Comparison of ENCODE assay signal across 16 cellular contexts in the genomic region with DNA sequence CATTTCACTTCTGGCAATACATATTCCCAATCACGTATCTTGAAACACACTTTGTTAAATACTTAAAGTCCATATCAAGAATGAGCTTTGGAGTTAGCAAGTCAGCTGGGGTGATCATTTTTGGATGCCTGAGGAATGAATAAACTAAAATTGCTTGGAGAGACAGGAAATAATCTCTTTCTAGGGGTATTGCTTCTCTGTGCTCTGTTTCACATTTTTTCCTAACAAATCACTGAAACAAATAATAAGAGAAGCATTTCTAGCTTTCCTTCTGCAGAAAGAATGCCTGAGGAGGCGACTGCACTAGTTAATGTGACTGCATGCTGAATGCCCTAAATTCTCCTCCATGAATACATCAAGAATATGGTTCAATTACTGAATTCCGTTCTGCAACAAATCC.
DNase-seq lines count a peak whose midpoint lies in the region; ATAC-seq and TF ChIP-seq lines count a peak whose summit lies in the region.
"Had no signal": no experiment of that assay in that cellular context is flagged by ENCODE, and none has a peak within 500 bp of the region (broad histone marks: within the 10 kb centered on the region; RNA-seq: fewer than 3 reads in every experiment).

No MANE protein-coding gene starts in this region.

- H3K27me3 ChIP-seq in Loucy (ENCODE audit: insufficient read depth, low read length, poor library complexity, severe bottlenecking) (no peaks in the 10 kb centered on the region), mesenchymal stem cell (ENCODE audit: control insufficient read depth in 1 of 2, insufficient read depth in 1 of 2, low read length in 2 of 2) (no peaks in the 10 kb centered on the region)
- H3K27me3 ChIP-seq: vagina had no signal

- no peak overlapping the region for H3K14ac ChIP-seq in mesenchymal stem cell (ENCODE audit: low read length in 2 of 2)

- H3K9ac ChIP-seq in Loucy (ENCODE audit: low read depth, low read length, poor library complexity, severe bottlenecking) (no peak overlapping the region), mesenchymal stem cell (ENCODE audit: low read length) (peak overlapping the region; percentile 80)

- H2AK5ac ChIP-seq in mesenchymal stem cell (ENCODE audit: low read length, severe bottlenecking): no peak overlapping the region

- no peak overlapping the region for H3K18ac ChIP-seq in mesenchymal stem cell (ENCODE audit: low read depth in 1 of 2, low read length in 2 of 2)

- H3K9me3 ChIP-seq in Loucy (ENCODE audit: insufficient read depth, low read depth, low read length): no peaks in the 10 kb centered on the region
- no peaks in the 10 kb centered on the region for H3K9me3 ChIP-seq in mesenchymal stem cell (ENCODE audit: control insufficient read depth, low read length)
- H3K9me3 ChIP-seq: vagina had no signal

- no peak for ATAC-seq in GM18519 (IDR thresholded peaks at IDR 0.05; ENCODE audit: low FRiP score, unreplicated experiment)

- H3K23ac ChIP-seq in mesenchymal stem cell (ENCODE audit: low read length in 2 of 2): no peak overlapping the region

- no peak overlapping the region for H2BK12ac ChIP-seq in mesenchymal stem cell (ENCODE audit: low read length in 2 of 2)

- H3K4me2 ChIP-seq in Loucy (ENCODE audit: low read depth, low read length, poor library complexity, severe bottlenecking): no peak overlapping the region
- H3K4me2 ChIP-seq in mesenchymal stem cell (ENCODE audit: low read length, poor library complexity, severe bottlenecking): no peak overlapping the region

- no peaks in the 10 kb centered on the region for H3K9me2 ChIP-seq in Loucy (replicated peaks; ENCODE audit: low read depth, low read length)

- H3K4ac ChIP-seq in mesenchymal stem cell (ENCODE audit: low read depth in 1 of 2, low read length in 2 of 2): no peak overlapping the region

- H3F3A ChIP-seq in Loucy (ENCODE audit: low read depth): no peaks in the 10 kb centered on the region

- H4K8ac ChIP-seq in mesenchymal stem cell (ENCODE audit: low read length): no peak overlapping the region

- no peak overlapping the region for H3K27ac ChIP-seq in mesenchymal stem cell (ENCODE audit: low read length, poor library complexity, severe bottlenecking)
- H3K27ac ChIP-seq: SK-N-MC, vagina had no signal

- no peak overlapping the region for H2BK5ac ChIP-seq in mesenchymal stem cell (ENCODE audit: low read depth, low read length, poor library complexity, severe bottlenecking)

- H3K4me3 ChIP-seq in Loucy (ENCODE audit: low read length, poor library complexity, severe bottlenecking) (no peak overlapping the region), cardiac fibroblast (replicated peaks in 1 of 2; ENCODE audit: low read depth in 2 of 2, low read length in 2 of 2) (no peak overlapping the region), mesenchymal stem cell (ENCODE audit: insufficient read depth in 1 of 2, low read depth in 1 of 2, low read length in 2 of 2) (peak overlapping the region in 1 of 2 experiments; percentile 70)
- H3K4me3 ChIP-seq: lung, SK-N-MC had no signal

- H3K79me1 ChIP-seq in mesenchymal stem cell (replicated peaks; ENCODE audit: low read length, poor library complexity, severe bottlenecking): no peaks in the 10 kb centered on the region

- H3K4me1 ChIP-seq in Loucy (ENCODE audit: insufficient read depth, low read length, poor library complexity, severe bottlenecking) (no peaks in the 10 kb centered on the region), mesenchymal stem cell (ENCODE audit: control insufficient read depth, insufficient read depth, low read depth, low read length) (no peaks in the 10 kb centered on the region)
- H3K4me1 ChIP-seq: vagina had no signal

- no peak for TF ChIP-seq CTCF in Loucy (conservative IDR thresholded peaks at IDR 0.05; ENCODE audit: low read length)
- no peak for TF ChIP-seq CTCF in cardiac fibroblast (IDR thresholded peaks at IDR 0.05; ENCODE audit: low read depth, low read length)

- peak overlapping the region; percentile 33; the same call in 1 of the 2 replicates for H2AFZ ChIP-seq in Loucy (ENCODE audit: low read length)
- H2AFZ ChIP-seq in mesenchymal stem cell (ENCODE audit: low read depth, low read length): no peak overlapping the region

- no peak overlapping the region for H2BK120ac ChIP-seq in mesenchymal stem cell (ENCODE audit: low read depth, low read length)

- H3K36me3 ChIP-seq in Loucy (ENCODE audit: insufficient read depth, low read length) (no peaks in the 10 kb centered on the region), mesenchymal stem cell (ENCODE audit: control insufficient read depth in 1 of 2, insufficient read depth in 2 of 2, low read depth in 1 of 2, low read length in 2 of 2) (no peaks in the 10 kb centered on the region)
- H3K36me3 ChIP-seq: vagina had no signal

- H3K79me2 ChIP-seq in Loucy (ENCODE audit: insufficient read depth, low read length): no peaks in the 10 kb centered on the region

- H2BK15ac ChIP-seq in mesenchymal stem cell (ENCODE audit: low read depth, poor library complexity, severe bottlenecking): no peak overlapping the region

- whole genome bisulfite sequencing in mesenchymal stem cell: no CpG with 5 or more reads among the region's 3 CpGs

- H4K20me1 ChIP-seq in Loucy (ENCODE audit: insufficient read depth, low read length, poor library complexity, severe bottlenecking): no peaks in the 10 kb centered on the region

- no peak overlapping the region for H4K91ac ChIP-seq in mesenchymal stem cell (ENCODE audit: low read length)

- DNase-seq in AG08396 (ENCODE audit: low spot score) (peak; percentile 25), cardiac fibroblast (ENCODE audit: low read depth in 2 of 2) (peak; percentile 2 to 65), mesenchymal stem cell (peak; percentile 26), DMS79 treated with DMSO at 0.1 percent for 48 hours (lab: John Stamatoyannopoulos, UW) (no peak), cerebellar cortex (ENCODE audit: low spot score) (no peak), NCI-H2227 treated with DMSO at 0.1 percent for 48 hours (lab: John Stamatoyannopoulos, UW) (no peak)
- DNase-seq: activated CD4-positive, alpha-beta memory T cell treated with anti-CD3 and anti-CD28 coated beads for 36 hours; activated CD4-positive, CD25-positive, alpha-beta regulatory T cell; H7; occipital lobe; stimulated activated CD4-positive, alpha-beta T cell treated with anti-CD3 and anti-CD28 coated beads, Interleukin-15, amount 100 ng/mL, for 24 hours had no signal

Comparison
In these comparisons a context has a peak if more than half of its experiments do, and no peak if none do; other contexts are left out.
1. DNase-seq: peak in AG08396 (single experiment), cardiac fibroblast (2 of 2) and mesenchymal stem cell (single experiment); none in DMS79 treated with DMSO at 0.1 percent for 48 hours (single experiment), cerebellar cortex (single experiment) and NCI-H2227 treated with DMSO at 0.1 percent for 48 hours (single experiment).